ENCODE assay signal across 10 cellular contexts in genomic region chr17:17511971-17512858, GRCh38. TPM values are rescaled to one million over a fixed set of nuclear protein-coding genes. Genes with fewer than 3 reads are reported as not detected.
DNase-seq lines count a peak whose midpoint lies in the region; ATAC-seq and TF ChIP-seq lines count a peak whose summit lies in the region.
"Had no signal": no experiment of that assay in that cellular context is flagged by ENCODE, and none has a peak within 500 bp of the region (broad histone marks: within the 10 kb centered on the region; RNA-seq: fewer than 3 reads in every experiment).

No MANE protein-coding gene starts in this region.

- ATAC-seq in HG02970 (IDR thresholded peaks at IDR 0.05; ENCODE audit: low FRiP score, unreplicated experiment) (no peak), GM21390 (IDR thresholded peaks at IDR 0.05; ENCODE audit: unreplicated experiment) (no peak)

- no peaks in the 10 kb centered on the region for H3K27me3 ChIP-seq in AG04450 (ENCODE audit: control insufficient read depth, insufficient read depth, low read length)
- H3K27me3 ChIP-seq: dorsolateral prefrontal cortex had no signal

- POLR2A ChIA-PET in AG04450 (lab: Yijun Ruan, JAX), result interaction anchor here (0.6 to 3.1 kb wide), 4 partner anchors 13 to 80 kb away, joined by 3 to 39 read pairs (median 5); partner anchors contain the start of gene RASD1

- H3K27ac ChIP-seq in AG04450 (ENCODE audit: low read depth, low read length), result no peak overlapping the region

- TF ChIP-seq CTCF in AG04450 (IDR thresholded peaks at IDR 0.05; ENCODE audit: low read depth, low read length) (no peak), astrocyte of the cerebellum (IDR thresholded peaks at IDR 0.05; ENCODE audit: low read depth, low read length, missing control alignments) (no peak)

- no peaks in the 10 kb centered on the region; the same call in 1 of the 2 replicates for H3K9me3 ChIP-seq in AG04450 (ENCODE audit: control insufficient read depth, insufficient read depth, low read length)

- H3K4me3 ChIP-seq in AG04450 (ENCODE audit: low read depth, low read length), result no peak overlapping the region
- H3K4me3 ChIP-seq in astrocyte of the cerebellum (ENCODE audit: low read depth, low read length), result no peak overlapping the region
- H3K4me3 ChIP-seq: dorsolateral prefrontal cortex had no signal

- peak; percentile 75 for DNase-seq in AG04450 (ENCODE audit: low read depth, low spot score)
- peak; percentile 23 for DNase-seq in HT-29 (ENCODE audit: low spot score)
- DNase-seq in astrocyte of the cerebellum (ENCODE audit: low read depth), result peak; percentile 93
- peak; percentile 89 for DNase-seq in islet precursor cell
- DNase-seq in Ammon's horn (ENCODE audit: low spot score), result no peak
- DNase-seq in stimulated activated CD4-positive, alpha-beta T cell treated with anti-CD3 and anti-CD28 coated beads, Interleukin-2, amount 100 ng/mL, for 24 hours, result no peak
- DNase-seq: NCI-H82 had no signal

- in situ Hi-C loops in astrocyte of the cerebellum (cut with HindIII; ENCODE audit: low sequenced_read_pairs), result no loop called here

- CTCF ChIA-PET in AG04450 (lab: Charles Lee), result interaction anchor here (1.1 to 1.4 kb wide), 3 partner anchors 15 to 101 kb away, joined by 3 read pairs; partner anchors contain the start of gene RASD1

RNA-seq across cellular contexts. Expression of gene RASD1, which starts 16.0 kb away (rescaled TPM):
- polyA plus RNA-seq in AG04450 (2011; rRNA removed), result 0.55 and 0.91 TPM in 2 replicates
- polyA minus RNA-seq in AG04450 (2011; rRNA and poly(A)+ RNA removed), result 0.65 and 0.69 TPM in 2 replicates
- total RNA-seq in HT-29 (2014; rRNA removed; shearing (Covaris generic)), result 5.9 and 6.0 TPM in 2 replicates

RNA-seq across cellular contexts. Expression of gene MED9, which starts 35.4 kb away (rescaled TPM):
- polyA plus RNA-seq in AG04450 (2011; rRNA removed), result 10.9 and 11.6 TPM in 2 replicates
- 11.0 TPM in 2 replicates for polyA minus RNA-seq in AG04450 (2011; rRNA and poly(A)+ RNA removed)
- 8.9 and 10.5 TPM in 2 replicates for total RNA-seq in HT-29 (2014; rRNA removed; shearing (Covaris generic))

Comparison
In these comparisons a context has a peak if more than half of its experiments do, and no peak if none do; other contexts are left out.
1. DNase-seq: peak in AG04450 (single experiment), HT-29 (single experiment), astrocyte of the cerebellum (single experiment) and islet precursor cell (single experiment); none in Ammon's horn (single experiment) and stimulated activated CD4-positive, alpha-beta T cell treated with anti-CD3 and anti-CD28 coated beads, Interleukin-2, amount 100 ng/mL, for 24 hours (0 of 2).